1 cellular context compared by ENCODE assay signal in the genomic region with DNA sequence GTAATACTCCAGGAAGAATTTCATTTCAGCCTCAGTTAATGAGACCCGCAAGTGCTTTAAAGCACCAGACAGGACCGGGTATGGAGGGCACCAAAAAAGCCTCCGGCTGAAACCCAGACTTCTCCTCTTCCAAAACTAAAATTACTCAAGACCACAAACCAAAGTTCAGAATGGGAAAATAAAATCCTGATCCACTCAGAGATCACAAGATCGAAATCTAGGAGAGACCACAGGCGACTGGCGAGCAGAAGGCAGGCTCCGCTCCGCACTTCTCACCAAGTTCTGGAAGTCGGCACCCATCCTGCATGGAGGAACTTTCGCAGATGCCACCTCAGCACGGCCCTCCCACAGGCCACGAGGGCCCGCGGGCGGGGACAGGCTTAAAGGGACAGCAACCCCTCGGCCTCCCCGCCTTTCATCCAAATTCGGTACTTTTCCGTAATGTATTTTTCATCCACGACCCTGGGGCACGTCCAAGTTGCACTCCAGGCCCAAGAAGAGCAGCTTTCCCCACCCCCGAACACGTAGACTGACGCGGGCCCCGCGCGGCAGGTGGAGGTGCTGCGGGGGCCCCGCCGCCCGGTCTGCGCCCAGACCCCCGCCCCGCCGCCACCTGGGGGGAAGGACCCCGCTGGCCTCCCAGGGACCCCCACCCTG.
TF ChIP-seq lines count a peak whose summit lies in the region.

No MANE protein-coding gene starts in this region.

TF ChIP-seq in HepG2, 621 proteins besides CTCF, POLR2A, EP300 and RAD21 (continued from another document and continues in another):
- peak; percentile 45 for TF ChIP-seq PATZ1 (CRISPR knock-in tag; IDR thresholded peaks at IDR 0.05)
- peak; percentile 80 for TF ChIP-seq TGIF2 (CRISPR knock-in tag; IDR thresholded peaks at IDR 0.05)
- 0 out of 2 replicates have a peak, but pooled peaks have one; percentile 60 for TF ChIP-seq ZNF83 (CRISPR knock-in tag; IDR thresholded peaks at IDR 0.05; ENCODE audit: borderline replicate concordance)
- 0 out of 2 replicates have a peak, but pooled peaks have one; percentile 17 for TF ChIP-seq ATF3 (CRISPR knock-in tag; IDR thresholded peaks at IDR 0.05)
- TF ChIP-seq, protein P1, sequence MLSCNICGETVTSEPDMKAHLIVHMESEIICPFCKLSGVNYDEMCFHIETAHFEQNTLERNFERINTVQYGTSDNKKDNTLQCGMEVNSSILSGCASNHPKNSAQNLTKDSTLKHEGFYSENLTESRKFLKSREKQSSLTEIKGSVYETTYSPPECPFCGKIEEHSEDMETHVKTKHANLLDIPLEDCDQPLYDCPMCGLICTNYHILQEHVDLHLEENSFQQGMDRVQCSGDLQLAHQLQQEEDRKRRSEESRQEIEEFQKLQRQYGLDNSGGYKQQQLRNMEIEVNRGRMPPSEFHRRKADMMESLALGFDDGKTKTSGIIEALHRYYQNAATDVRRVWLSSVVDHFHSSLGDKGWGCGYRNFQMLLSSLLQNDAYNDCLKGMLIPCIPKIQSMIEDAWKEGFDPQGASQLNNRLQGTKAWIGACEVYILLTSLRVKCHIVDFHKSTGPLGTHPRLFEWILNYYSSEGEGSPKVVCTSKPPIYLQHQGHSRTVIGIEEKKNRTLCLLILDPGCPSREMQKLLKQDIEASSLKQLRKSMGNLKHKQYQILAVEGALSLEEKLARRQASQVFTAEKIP (CRISPR knock-in tag; IDR thresholded peaks at IDR 0.05; ENCODE audit: borderline replicate concordance): no peak
- TF ChIP-seq KAT7 (CRISPR knock-in tag; IDR thresholded peaks at IDR 0.05; ENCODE audit: borderline replicate concordance): peak; percentile 69; the same call in 1 of the 2 replicates
- 0 out of 2 replicates have a peak, but pooled peaks have one; percentile 27 for TF ChIP-seq FOXJ3 (CRISPR knock-in tag; IDR thresholded peaks at IDR 0.05; ENCODE audit: borderline replicate concordance)
- peak in 1 of 2 experiments; percentile 38; a peak in 1 of 4 replicates for TF ChIP-seq HMGXB4 (CRISPR knock-in tag; IDR thresholded peaks at IDR 0.05; ENCODE audit: borderline replicate concordance in 1 of 2, low read depth in 1 of 2)
- no peak for TF ChIP-seq HES4 (CRISPR knock-in tag; IDR thresholded peaks at IDR 0.05; ENCODE audit: borderline replicate concordance)
- TF ChIP-seq, protein P2, sequence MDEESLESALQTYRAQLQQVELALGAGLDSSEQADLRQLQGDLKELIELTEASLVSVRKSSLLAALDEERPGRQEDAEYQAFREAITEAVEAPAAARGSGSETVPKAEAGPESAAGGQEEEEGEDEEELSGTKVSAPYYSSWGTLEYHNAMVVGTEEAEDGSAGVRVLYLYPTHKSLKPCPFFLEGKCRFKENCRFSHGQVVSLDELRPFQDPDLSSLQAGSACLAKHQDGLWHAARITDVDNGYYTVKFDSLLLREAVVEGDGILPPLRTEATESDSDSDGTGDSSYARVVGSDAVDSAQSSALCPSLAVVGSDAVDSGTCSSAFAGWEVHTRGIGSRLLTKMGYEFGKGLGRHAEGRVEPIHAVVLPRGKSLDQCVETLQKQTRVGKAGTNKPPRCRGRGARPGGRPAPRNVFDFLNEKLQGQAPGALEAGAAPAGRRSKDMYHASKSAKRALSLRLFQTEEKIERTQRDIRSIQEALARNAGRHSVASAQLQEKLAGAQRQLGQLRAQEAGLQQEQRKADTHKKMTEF (CRISPR knock-in tag; IDR thresholded peaks at IDR 0.05): peak; percentile 44; the same call in 1 of the 2 replicates
- TF ChIP-seq NCOA5 (CRISPR knock-in tag; IDR thresholded peaks at IDR 0.05): no peak
- TF ChIP-seq, protein P3, sequence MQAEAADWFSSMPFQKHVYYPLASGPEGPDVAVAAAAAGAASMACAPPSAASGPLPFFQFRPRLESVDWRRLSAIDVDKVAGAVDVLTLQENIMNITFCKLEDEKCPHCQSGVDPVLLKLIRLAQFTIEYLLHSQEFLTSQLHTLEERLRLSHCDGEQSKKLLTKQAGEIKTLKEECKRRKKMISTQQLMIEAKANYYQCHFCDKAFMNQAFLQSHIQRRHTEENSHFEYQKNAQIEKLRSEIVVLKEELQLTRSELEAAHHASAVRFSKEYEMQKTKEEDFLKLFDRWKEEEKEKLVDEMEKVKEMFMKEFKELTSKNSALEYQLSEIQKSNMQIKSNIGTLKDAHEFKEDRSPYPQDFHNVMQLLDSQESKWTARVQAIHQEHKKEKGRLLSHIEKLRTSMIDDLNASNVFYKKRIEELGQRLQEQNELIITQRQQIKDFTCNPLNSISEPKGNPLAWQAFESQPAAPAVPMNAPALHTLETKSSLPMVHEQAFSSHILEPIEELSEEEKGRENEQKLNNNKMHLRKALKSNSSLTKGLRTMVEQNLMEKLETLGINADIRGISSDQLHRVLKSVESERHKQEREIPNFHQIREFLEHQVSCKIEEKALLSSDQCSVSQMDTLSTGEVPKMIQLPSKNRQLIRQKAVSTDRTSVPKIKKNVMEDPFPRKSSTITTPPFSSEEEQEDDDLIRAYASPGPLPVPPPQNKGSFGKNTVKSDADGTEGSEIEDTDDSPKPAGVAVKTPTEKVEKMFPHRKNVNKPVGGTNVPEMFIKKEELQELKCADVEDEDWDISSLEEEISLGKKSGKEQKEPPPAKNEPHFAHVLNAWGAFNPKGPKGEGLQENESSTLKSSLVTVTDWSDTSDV (CRISPR knock-in tag; IDR thresholded peaks at IDR 0.05): no peak
- 0 out of 2 replicates have a peak, but pooled peaks have one; percentile 32 for TF ChIP-seq NRL (CRISPR knock-in tag; IDR thresholded peaks at IDR 0.05; ENCODE audit: borderline replicate concordance)
- TF ChIP-seq KMT2A (CRISPR knock-in tag; IDR thresholded peaks at IDR 0.05): peak; percentile 63
- TF ChIP-seq SP1 (IDR thresholded peaks at IDR 0.05): no peak
- TF ChIP-seq SP1 (CRISPR knock-in tag; IDR thresholded peaks at IDR 0.05): peak; percentile 62
- 0 out of 2 replicates have a peak, but pooled peaks have one; percentile 11 for TF ChIP-seq EED (CRISPR knock-in tag; IDR thresholded peaks at IDR 0.05)
- peak; percentile 64; the same call in 1 of the 2 replicates for TF ChIP-seq HOXA3 (CRISPR knock-in tag; IDR thresholded peaks at IDR 0.05)
- no peak for TF ChIP-seq ZNF282 (IDR thresholded peaks at IDR 0.05; ENCODE audit: partially characterized antibody)
- no peak for TF ChIP-seq LBX2 (CRISPR knock-in tag; IDR thresholded peaks at IDR 0.05; ENCODE audit: borderline replicate concordance)
- peak; percentile 39; the same call in 1 of the 2 replicates for TF ChIP-seq KDM2A (CRISPR knock-in tag; IDR thresholded peaks at IDR 0.05; ENCODE audit: borderline replicate concordance, low read depth)
- peak; percentile 87 for TF ChIP-seq SAP130 (CRISPR knock-in tag; IDR thresholded peaks at IDR 0.05; ENCODE audit: low read depth)
- TF ChIP-seq, protein P4, sequence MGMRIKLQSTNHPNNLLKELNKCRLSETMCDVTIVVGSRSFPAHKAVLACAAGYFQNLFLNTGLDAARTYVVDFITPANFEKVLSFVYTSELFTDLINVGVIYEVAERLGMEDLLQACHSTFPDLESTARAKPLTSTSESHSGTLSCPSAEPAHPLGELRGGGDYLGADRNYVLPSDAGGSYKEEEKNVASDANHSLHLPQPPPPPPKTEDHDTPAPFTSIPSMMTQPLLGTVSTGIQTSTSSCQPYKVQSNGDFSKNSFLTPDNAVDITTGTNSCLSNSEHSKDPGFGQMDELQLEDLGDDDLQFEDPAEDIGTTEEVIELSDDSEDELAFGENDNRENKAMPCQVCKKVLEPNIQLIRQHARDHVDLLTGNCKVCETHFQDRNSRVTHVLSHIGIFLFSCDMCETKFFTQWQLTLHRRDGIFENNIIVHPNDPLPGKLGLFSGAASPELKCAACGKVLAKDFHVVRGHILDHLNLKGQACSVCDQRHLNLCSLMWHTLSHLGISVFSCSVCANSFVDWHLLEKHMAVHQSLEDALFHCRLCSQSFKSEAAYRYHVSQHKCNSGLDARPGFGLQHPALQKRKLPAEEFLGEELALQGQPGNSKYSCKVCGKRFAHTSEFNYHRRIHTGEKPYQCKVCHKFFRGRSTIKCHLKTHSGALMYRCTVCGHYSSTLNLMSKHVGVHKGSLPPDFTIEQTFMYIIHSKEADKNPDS (CRISPR knock-in tag; IDR thresholded peaks at IDR 0.05): no peak
- TF ChIP-seq, protein P5, sequence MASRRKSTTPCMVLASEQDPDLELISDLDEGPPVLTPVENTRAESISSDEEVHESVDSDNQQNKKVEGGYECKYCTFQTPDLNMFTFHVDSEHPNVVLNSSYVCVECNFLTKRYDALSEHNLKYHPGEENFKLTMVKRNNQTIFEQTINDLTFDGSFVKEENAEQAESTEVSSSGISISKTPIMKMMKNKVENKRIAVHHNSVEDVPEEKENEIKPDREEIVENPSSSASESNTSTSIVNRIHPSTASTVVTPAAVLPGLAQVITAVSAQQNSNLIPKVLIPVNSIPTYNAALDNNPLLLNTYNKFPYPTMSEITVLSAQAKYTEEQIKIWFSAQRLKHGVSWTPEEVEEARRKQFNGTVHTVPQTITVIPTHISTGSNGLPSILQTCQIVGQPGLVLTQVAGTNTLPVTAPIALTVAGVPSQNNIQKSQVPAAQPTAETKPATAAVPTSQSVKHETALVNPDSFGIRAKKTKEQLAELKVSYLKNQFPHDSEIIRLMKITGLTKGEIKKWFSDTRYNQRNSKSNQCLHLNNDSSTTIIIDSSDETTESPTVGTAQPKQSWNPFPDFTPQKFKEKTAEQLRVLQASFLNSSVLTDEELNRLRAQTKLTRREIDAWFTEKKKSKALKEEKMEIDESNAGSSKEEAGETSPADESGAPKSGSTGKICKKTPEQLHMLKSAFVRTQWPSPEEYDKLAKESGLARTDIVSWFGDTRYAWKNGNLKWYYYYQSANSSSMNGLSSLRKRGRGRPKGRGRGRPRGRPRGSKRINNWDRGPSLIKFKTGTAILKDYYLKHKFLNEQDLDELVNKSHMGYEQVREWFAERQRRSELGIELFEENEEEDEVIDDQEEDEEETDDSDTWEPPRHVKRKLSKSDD (CRISPR knock-in tag; IDR thresholded peaks at IDR 0.05; ENCODE audit: low read depth): no peak
- no peak for TF ChIP-seq BORCS8-MEF2B (CRISPR knock-in tag; IDR thresholded peaks at IDR 0.05)
- 0 out of 2 replicates have a peak, but pooled peaks have one; percentile 11 for TF ChIP-seq RARA (CRISPR knock-in tag; IDR thresholded peaks at IDR 0.05)
- TF ChIP-seq, protein P6, sequence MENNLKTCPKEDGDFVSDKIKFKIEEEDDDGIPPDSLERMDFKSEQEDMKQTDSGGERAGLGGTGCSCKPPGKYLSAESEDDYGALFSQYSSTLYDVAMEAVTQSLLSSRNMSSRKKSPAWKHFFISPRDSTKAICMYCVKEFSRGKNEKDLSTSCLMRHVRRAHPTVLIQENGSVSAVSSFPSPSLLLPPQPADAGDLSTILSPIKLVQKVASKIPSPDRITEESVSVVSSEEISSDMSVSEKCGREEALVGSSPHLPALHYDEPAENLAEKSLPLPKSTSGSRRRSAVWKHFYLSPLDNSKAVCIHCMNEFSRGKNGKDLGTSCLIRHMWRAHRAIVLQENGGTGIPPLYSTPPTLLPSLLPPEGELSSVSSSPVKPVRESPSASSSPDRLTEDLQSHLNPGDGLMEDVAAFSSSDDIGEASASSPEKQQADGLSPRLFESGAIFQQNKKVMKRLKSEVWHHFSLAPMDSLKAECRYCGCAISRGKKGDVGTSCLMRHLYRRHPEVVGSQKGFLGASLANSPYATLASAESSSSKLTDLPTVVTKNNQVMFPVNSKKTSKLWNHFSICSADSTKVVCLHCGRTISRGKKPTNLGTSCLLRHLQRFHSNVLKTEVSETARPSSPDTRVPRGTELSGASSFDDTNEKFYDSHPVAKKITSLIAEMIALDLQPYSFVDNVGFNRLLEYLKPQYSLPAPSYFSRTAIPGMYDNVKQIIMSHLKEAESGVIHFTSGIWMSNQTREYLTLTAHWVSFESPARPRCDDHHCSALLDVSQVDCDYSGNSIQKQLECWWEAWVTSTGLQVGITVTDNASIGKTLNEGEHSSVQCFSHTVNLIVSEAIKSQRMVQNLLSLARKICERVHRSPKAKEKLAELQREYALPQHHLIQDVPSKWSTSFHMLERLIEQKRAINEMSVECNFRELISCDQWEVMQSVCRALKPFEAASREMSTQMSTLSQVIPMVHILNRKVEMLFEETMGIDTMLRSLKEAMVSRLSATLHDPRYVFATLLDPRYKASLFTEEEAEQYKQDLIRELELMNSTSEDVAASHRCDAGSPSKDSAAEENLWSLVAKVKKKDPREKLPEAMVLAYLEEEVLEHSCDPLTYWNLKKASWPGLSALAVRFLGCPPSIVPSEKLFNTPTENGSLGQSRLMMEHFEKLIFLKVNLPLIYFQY (CRISPR knock-in tag; IDR thresholded peaks at IDR 0.05; ENCODE audit: borderline replicate concordance): 0 out of 2 replicates have a peak, but pooled peaks have one; percentile 12
